ENCODE assay signal across 23 cellular contexts in the genomic region with DNA sequence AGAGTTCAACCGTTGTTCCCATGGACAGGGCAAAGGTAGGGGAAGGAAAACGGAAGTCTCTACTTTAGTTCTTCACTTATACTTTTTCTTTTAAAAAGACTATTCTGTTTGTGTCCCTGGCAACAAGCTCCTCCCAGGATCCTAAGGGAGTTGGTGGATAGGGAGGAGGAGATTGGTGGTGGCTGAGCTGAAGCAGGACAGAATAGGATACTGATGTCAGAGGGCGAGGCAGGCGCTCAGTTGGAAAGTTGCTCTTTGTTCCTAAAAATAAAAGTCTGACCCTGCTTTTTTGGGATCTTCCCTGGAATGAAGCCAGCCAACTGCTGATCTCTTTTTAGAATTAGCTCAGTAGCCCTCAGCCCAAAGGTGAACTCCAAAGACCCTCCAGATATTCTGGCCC.
DNase-seq lines count a peak whose midpoint lies in the region; ATAC-seq and TF ChIP-seq lines count a peak whose summit lies in the region.
"Had no signal": no experiment of that assay in that cellular context is flagged by ENCODE, and none has a peak within 500 bp of the region (broad histone marks: within the 10 kb centered on the region; RNA-seq: fewer than 3 reads in every experiment).

No MANE protein-coding gene starts in this region.

- no peaks in the 10 kb centered on the region for H3K27me3 ChIP-seq in skeletal muscle tissue (ENCODE audit: control insufficient read depth in 3 of 3, insufficient read depth in 3 of 3, low read length in 3 of 3)
- H3K27me3 ChIP-seq: SJCRH30 had no signal

- H3K27ac ChIP-seq in coronary artery, result peak overlapping the region; percentile 1 to 23
- H3K27ac ChIP-seq in skeletal muscle tissue (ENCODE audit: low read depth, low read length), result peak overlapping the region; percentile 81
- H3K27ac ChIP-seq: epithelial cell of prostate, SJCRH30 had no signal

- peaks cover 18 to 35% (median 24%) of the 10 kb centered on the region in 3 donors for H3K4me1 ChIP-seq in skeletal muscle tissue (ENCODE audit: control insufficient read depth in 3 of 3, insufficient read depth in 3 of 3, low read length in 3 of 3)

- H3K36me3 ChIP-seq in skeletal muscle tissue (ENCODE audit: control insufficient read depth in 3 of 3, insufficient read depth in 3 of 3, low read length in 3 of 3), result no peaks in the 10 kb centered on the region
- H3K36me3 ChIP-seq: SJCRH30 had no signal

- TF ChIP-seq CTCF in coronary artery (IDR thresholded peaks at IDR 0.05), result no peak

- peak; percentile 84 to 95 for ATAC-seq in left cardiac atrium
- ATAC-seq: GM23338, T-cell had no signal

- DNase-seq in coronary artery (ENCODE audit: low spot score) (peak; percentile 60), left cardiac atrium (peak; percentile 57), myocyte (ENCODE audit: low read depth) (peak; percentile 84), A172 (ENCODE audit: low spot score) (no peak), cerebellar nuclear complex (lab: John Stamatoyannopoulos, UW) (no peak), GM19238 (ENCODE audit: insufficient read length, low spot score) (no peak), NCI-H1092 treated with DMSO at 0.1 percent for 48 hours (lab: John Stamatoyannopoulos, UW) (no peak)
- DNase-seq: activated CD4-positive, alpha-beta memory T cell treated with anti-CD3 and anti-CD28 coated beads, Interleukin-2, amount 10 ng/mL, durations not matched to agents 7 days and 5 days; activated CD4-positive, CD25-positive, alpha-beta regulatory T cell treated with anti-CD3 and anti-CD28 coated beads, Interleukin-2, amount 50 U/mL, for 72 hours; activated naive CD8-positive, alpha-beta T cell treated with anti-CD3 and anti-CD28 coated beads for 36 hours; EL; hippocampal formation; immature natural killer cell; KBM-7; NCI-H1436; NCI-H524; SJCRH30; stimulated activated CD4-positive, alpha-beta T cell treated with anti-CD3 and anti-CD28 coated beads, Interleukin-4, amount 100 ng/mL, for 4 hours; stimulated activated naive CD4-positive, alpha-beta T cell; T-cell had no signal

- H3K9ac ChIP-seq in skeletal muscle tissue (ENCODE audit: low read depth in 1 of 3, low read length in 3 of 3), result peak overlapping the region in 2 of 3 donors; percentile 16 to 25

- H3K9me3 ChIP-seq in skeletal muscle tissue (ENCODE audit: control insufficient read depth in 3 of 3, low read length in 3 of 3), result no peaks in the 10 kb centered on the region
- H3K9me3 ChIP-seq: SJCRH30 had no signal

- intact Hi-C loops in left cardiac atrium (cut with DNase I), result no loop called here

- H3K4me3 ChIP-seq in coronary artery (no peak overlapping the region), skeletal muscle tissue (ENCODE audit: low read length in 3 of 3) (peak overlapping the region in 2 of 3 donors; percentile 19 to 30)
- H3K4me3 ChIP-seq: GM23338, SJCRH30 had no signal

Comparison
In these comparisons a context has a peak if more than half of its experiments do, and no peak if none do; other contexts are left out.
1. DNase-seq: peak in coronary artery (single experiment), left cardiac atrium (single experiment) and myocyte (single experiment); none in A172 (single experiment), cerebellar nuclear complex (0 of 2), GM19238 (single experiment) and NCI-H1092 treated with DMSO at 0.1 percent for 48 hours (single experiment).